ENCODE assay signal across 18 cellular contexts in genomic region chr9:126669108-126669507, GRCh38. TPM values are rescaled to one million over a fixed set of nuclear protein-coding genes. Genes with fewer than 3 reads are reported as not detected.
A peak's percentile ranks its signal among the peaks of the same experiment; 100 is the strongest.
DNase-seq lines count a peak whose midpoint lies in the region; ATAC-seq, FAIRE-seq and TF ChIP-seq lines count a peak whose summit lies in the region.
"Had no signal": no experiment of that assay in that cellular context is flagged by ENCODE, and none has a peak within 500 bp of the region (broad histone marks: within the 10 kb centered on the region; RNA-seq: fewer than 3 reads in every experiment).

No MANE protein-coding gene starts in this region.

- CTCF ChIA-PET in H1 (lab: Charles Lee; ENCODE audit: partially characterized antibody), result interaction anchor here (1.2 to 5.2 kb wide), 3 partner anchors 9 to 54 kb away, joined by 3 to 64 read pairs (median 19); no protein-coding TSS in a partner anchor
- CTCF ChIA-PET in OCI-LY7 (lab: Charles Lee; ENCODE audit: unreplicated experiment), result no interaction called here

- no peak for TF ChIP-seq EP300 in H1 (IDR thresholded peaks at IDR 0.05; ENCODE audit: borderline replicate concordance in 1 of 2, low read depth in 2 of 2, low read length in 2 of 2)

- H4K20me1 ChIP-seq in H1 (replicated peaks in 1 of 2; ENCODE audit: control insufficient read depth in 1 of 2, insufficient read depth in 2 of 2, low read length in 2 of 2), result no peaks in the 10 kb centered on the region
- H4K20me1 ChIP-seq in OCI-LY7 (ENCODE audit: insufficient read depth, low read length), result no peaks in the 10 kb centered on the region

- H3K4me2 ChIP-seq in H1 (ENCODE audit: insufficient read depth in 1 of 2, low read depth in 2 of 2, low read length in 2 of 2) (no peak overlapping the region), neuronal stem cell (ENCODE audit: insufficient read depth, low read length, poor library complexity, severe bottlenecking) (no peak overlapping the region), OCI-LY7 (ENCODE audit: low read length) (no peak overlapping the region)

- WGBS in H1 (ENCODE audit: extremely low coverage in 1 of 2, insufficient coverage in 1 of 2, insufficient read length in 1 of 2, insufficient replicate concordance in 2 of 2, low coverage in 1 of 2, low lambda C conversion rate in 2 of 2, missing lambda C conversion rate in 1 of 2), 2 experiments, result 75% methylated on average over 14 of the region's 14 CpGs; no CpG with 5 or more reads in 1 of the 2 experiments
- WGBS in neuronal stem cell (ENCODE audit: extremely low coverage in 2 of 2, insufficient read length in 2 of 2, insufficient replicate concordance in 1 of 2), 2 donors, result no CpG with 5 or more reads among the region's 14 CpGs

- H2AK5ac ChIP-seq in H1 (ENCODE audit: low read depth, low read length) (peak overlapping the region; percentile 93; the same call in 1 of the 2 replicates), neuronal stem cell (ENCODE audit: low read depth, low read length) (peak overlapping the region; percentile 97)

- no peaks in the 10 kb centered on the region for H3K9me2 ChIP-seq in OCI-LY7 (ENCODE audit: insufficient read depth, low read length)

- H3K4me1 ChIP-seq in H1 (replicated peaks in 1 of 4; ENCODE audit: control insufficient read depth in 3 of 4, insufficient read depth in 4 of 4, low read length in 3 of 4), result peaks cover 11 to 62% (median 48%) of the 10 kb centered on the region in 4 experiments
- H3K4me1 ChIP-seq in neuronal stem cell (ENCODE audit: control insufficient read depth in 2 of 2, insufficient read depth in 1 of 2, low read depth in 1 of 2, low read length in 2 of 2), result peaks cover 32 to 46% of the 10 kb centered on the region in 2 donors
- H3K4me1 ChIP-seq in OCI-LY7 (ENCODE audit: insufficient read depth, low read length, poor library complexity, severe bottlenecking), result peaks cover 6% of the 10 kb centered on the region

- peak overlapping the region; percentile 83; the same call in 1 of the 2 replicates for H2BK5ac ChIP-seq in H1 (ENCODE audit: low read depth, low read length)
- H2BK5ac ChIP-seq in neuronal stem cell (ENCODE audit: low read length), result peak overlapping the region; percentile 71

- no peak for TF ChIP-seq POLR2A in H1 (IDR thresholded peaks at IDR 0.05; ENCODE audit: control extremely low read depth in 1 of 2, low read depth in 2 of 2, low read length in 2 of 2)

- BruUV-seq in OCI-LY7 (replicated peaks; lab: Mats Ljungman, UMichigan), result no TSS peak

- 0 out of 2 replicates have a peak, but pooled peaks cover 2% of the 10 kb centered on the region for H3K23me2 ChIP-seq in H1 (ENCODE audit: low read depth, low read length)

- H4K91ac ChIP-seq in H1 (replicated peaks; ENCODE audit: insufficient read length, low read length) (peak overlapping the region; percentile 96), neuronal stem cell (ENCODE audit: low read depth, low read length, poor library complexity) (no peak overlapping the region)

- H2BK120ac ChIP-seq in H1 (replicated peaks; ENCODE audit: low read depth, low read length), result peak overlapping the region; percentile 73
- H2BK120ac ChIP-seq in neuronal stem cell (ENCODE audit: low read depth, low read length), result peak overlapping the region; percentile 24

- H3K4ac ChIP-seq in H1 (replicated peaks; ENCODE audit: insufficient read length, low read depth, low read length) (peak overlapping the region; percentile 55), neuronal stem cell (ENCODE audit: low read length) (peak overlapping the region; percentile 91)

- H3K79me2 ChIP-seq in H1 (ENCODE audit: control insufficient read depth in 1 of 2, insufficient read depth in 2 of 2, low read length in 2 of 2) (no peaks in the 10 kb centered on the region), OCI-LY7 (ENCODE audit: insufficient read depth, low read depth, low read length) (no peaks in the 10 kb centered on the region)

- no peak overlapping the region for H4K5ac ChIP-seq in H1 (ENCODE audit: insufficient read length, low read depth, low read length)

- H2BK15ac ChIP-seq in H1 (ENCODE audit: low read length) (peak overlapping the region; percentile 97; the same call in 1 of the 2 replicates), neuronal stem cell (ENCODE audit: low read length) (peak overlapping the region; percentile 60)

- no peaks in the 10 kb centered on the region for H3K9me3 ChIP-seq in H1 (ENCODE audit: insufficient read depth in 2 of 2, low read depth in 1 of 2, low read length in 1 of 2)
- H3K9me3 ChIP-seq in neuronal stem cell (replicated peaks in 1 of 2; ENCODE audit: control insufficient read depth in 2 of 2, insufficient read depth in 1 of 2, low read depth in 1 of 2, low read length in 2 of 2), result peaks cover 0 to 5% of the 10 kb centered on the region in 2 donors
- no peaks in the 10 kb centered on the region for H3K9me3 ChIP-seq in OCI-LY7 (ENCODE audit: low read length)
- H3K9me3 ChIP-seq: HAP-1 had no signal

- no peak overlapping the region for H3K56ac ChIP-seq in H1 (replicated peaks; ENCODE audit: insufficient read length, low read depth, low read length)

- no peak for TF ChIP-seq CTCF in H1 (IDR thresholded peaks at IDR 0.05; ENCODE audit: control extremely low read depth in 1 of 3, insufficient read depth in 1 of 3, low read depth in 1 of 3, low read length in 3 of 3)
- TF ChIP-seq CTCF in OCI-LY7 (conservative IDR thresholded peaks at IDR 0.05; ENCODE audit: low read length), result no peak

- peaks cover 20% of the 10 kb centered on the region; the same call in 1 of the 2 replicates for H3K27me3 ChIP-seq in H7 (ENCODE audit: control insufficient read depth, insufficient read depth, low read length)
- peaks cover 0 to 13% (median 4%) of the 10 kb centered on the region in 4 experiments; a peak in 4 of 7 replicates for H3K27me3 ChIP-seq in H1 (replicated peaks in 1 of 4; ENCODE audit: control insufficient read depth in 3 of 4, extremely low read depth in 1 of 4, insufficient read depth in 3 of 4, low read length in 3 of 4)
- H3K27me3 ChIP-seq in neuronal stem cell (ENCODE audit: control insufficient read depth in 3 of 3, insufficient read depth in 3 of 3, low read depth in 1 of 3, low read length in 3 of 3), result peaks cover 14 to 94% (median 69%) of the 10 kb centered on the region in 3 experiments

- H3K9ac ChIP-seq in H1 (replicated peaks in 1 of 4; ENCODE audit: extremely low read depth in 1 of 4, low read depth in 3 of 4, low read length in 3 of 4), result no peak overlapping the region
- H3K9ac ChIP-seq in neuronal stem cell (ENCODE audit: low read depth, low read length, poor library complexity), result peak overlapping the region; percentile 70

- H3K36me3 ChIP-seq in H7 (replicated peaks; ENCODE audit: control insufficient read depth, insufficient read depth, low read length) (no peaks in the 10 kb centered on the region), H1 (ENCODE audit: control insufficient read depth in 2 of 4, insufficient read depth in 4 of 4, low read length in 3 of 4) (no peaks in the 10 kb centered on the region), neuronal stem cell (replicated peaks in 1 of 2; ENCODE audit: control insufficient read depth in 2 of 2, insufficient read depth in 2 of 2, low read length in 2 of 2) (peaks cover 0 to 1% of the 10 kb centered on the region in 2 donors), OCI-LY7 (ENCODE audit: insufficient read depth, low read length) (no peaks in the 10 kb centered on the region)
- H3K36me3 ChIP-seq: HAP-1 had no signal

- H2BK12ac ChIP-seq in H1 (ENCODE audit: low read depth, low read length), result peak overlapping the region; percentile 98
- H2BK12ac ChIP-seq in neuronal stem cell (ENCODE audit: low read length), result no peak overlapping the region

- no peak for FAIRE-seq in H1 (lab: Jason Lieb, UNC)
- FAIRE-seq: GM12878, GM19239 had no signal

- H3K23ac ChIP-seq in H1 (ENCODE audit: insufficient read length) (no peak overlapping the region), neuronal stem cell (ENCODE audit: low read depth, low read length, poor library complexity) (no peak overlapping the region)

- H3K4me3 ChIP-seq in H7 (ENCODE audit: insufficient read depth, low read depth, low read length) (no peak overlapping the region), H1 (ENCODE audit: extremely low read depth in 1 of 4, insufficient read depth in 2 of 4, low read depth in 3 of 4, low read length in 4 of 4) (no peak overlapping the region), neuronal stem cell (ENCODE audit: low read length in 2 of 2) (no peak overlapping the region), OCI-LY7 (ENCODE audit: low read depth, low read length, poor library complexity, severe bottlenecking) (no peak overlapping the region)
- H3K4me3 ChIP-seq: GM12878, HAP-1 had no signal

- intact Hi-C loops in OCI-LY7 (cut with micrococcal nuclease; ENCODE audit: unreplicated experiment), result no loop called here

- ATAC-seq in GM21786 (IDR thresholded peaks at IDR 0.05; ENCODE audit: unreplicated experiment), result no peak
- no peak for ATAC-seq in GM21717 (IDR thresholded peaks at IDR 0.05; ENCODE audit: unreplicated experiment)
- ATAC-seq: GM12878 had no signal

- H3K79me1 ChIP-seq in H1 (ENCODE audit: low read depth, low read length) (no peaks in the 10 kb centered on the region), neuronal stem cell (ENCODE audit: low read depth, low read length) (no peaks in the 10 kb centered on the region)

- peak overlapping the region; percentile 67 for H2BK20ac ChIP-seq in H1 (ENCODE audit: low read length)

- no peak overlapping the region for H3K14ac ChIP-seq in H1 (ENCODE audit: insufficient read length)
- H3K14ac ChIP-seq in neuronal stem cell (ENCODE audit: low read length), result peak overlapping the region; percentile 84

- H2AFZ ChIP-seq in H1 (ENCODE audit: low read length) (no peak overlapping the region), neuronal stem cell (ENCODE audit: low read length) (no peak overlapping the region), OCI-LY7 (ENCODE audit: low read length) (no peak overlapping the region)

- TF ChIP-seq RAD21 in H1 (IDR thresholded peaks at IDR 0.05 in 1 of 2, conservative IDR thresholded peaks at IDR 0.05 in 1 of 2; ENCODE audit: low read depth in 2 of 2, low read length in 2 of 2), result no peak

- POLR2A ChIA-PET in H1 (lab: Charles Lee; ENCODE audit: partially characterized antibody) (interaction anchor here (1.9 kb wide), 1 partner anchor 12 kb away, joined by 10 read pairs; no protein-coding TSS in a partner anchor), OCI-LY7 (lab: Charles Lee) (no interaction called here)

- peak overlapping the region; percentile 39 for H4K8ac ChIP-seq in H1 (ENCODE audit: extremely low read depth, insufficient read depth, low read length)
- no peak overlapping the region for H4K8ac ChIP-seq in neuronal stem cell (ENCODE audit: low read depth, low read length)

- H3K18ac ChIP-seq in H1 (ENCODE audit: extremely low read depth, low read length) (peak overlapping the region; percentile 82), neuronal stem cell (ENCODE audit: low read length) (peak overlapping the region; percentile 44)

- H3K27ac ChIP-seq in H1 (ENCODE audit: low read depth, low read length), result no peak overlapping the region
- H3K27ac ChIP-seq in neuronal stem cell (replicated peaks; ENCODE audit: low read length), result no peak overlapping the region
- no peak overlapping the region for H3K27ac ChIP-seq in OCI-LY7 (ENCODE audit: low read depth, low read length, poor library complexity, severe bottlenecking)

- peak; percentile 76 for DNase-seq in H7
- no peak for DNase-seq in H1 (ENCODE audit: low read depth in 1 of 2, low spot score in 2 of 2)
- no peak for DNase-seq in neuronal stem cell (ENCODE audit: low spot score)
- DNase-seq in OCI-LY7 (ENCODE audit: low spot score), result no peak
- DNase-seq: C1 segment of cervical spinal cord; Calu3; CD4-positive, alpha-beta memory T cell; COR-L47; DMS53; DND-41; GDM1 had no signal

RNA-seq across cellular contexts. Expression of gene LMX1B, which starts 55.4 kb away (rescaled TPM):
- 8.7 and 16.7 TPM in 2 replicates for total RNA-seq in H7 (2014; rRNA removed; shearing (Covaris generic))
- total RNA-seq in H1 (2021; fragmentation: NEBNext Ultra II Directional; extraction: Animal tissue kit (Norgen Biotek cat#: 25700)), result 0.37 and 0.52 TPM in 2 replicates
- 0.09 and 0.17 TPM in 2 replicates for polyA plus RNA-seq in H1 (2011; rRNA removed)
- 0.17 TPM for polyA plus RNA-seq in H1 (2011; cell fraction: cytosol; rRNA removed)
- 0.24 TPM for polyA plus RNA-seq in H1 (2011; cell fraction: nucleus; rRNA removed)
- polyA plus RNA-seq in H1 (2012, experiment 1 of 2), result 0.17 to 0.24 TPM (median 0.20 TPM) in 4 replicates
- 0.16 TPM for polyA plus RNA-seq in H1 (2012, experiment 2 of 2)
- 0.18 TPM for polyA plus RNA-seq in H1 (2013, experiment 1 of 2)
- 0.22 TPM for polyA plus RNA-seq in H1 (2013, experiment 2 of 2)
- 0.07 and 0.16 TPM in 2 replicates for polyA minus RNA-seq in H1 (2011; rRNA and poly(A)+ RNA removed)
- polyA minus RNA-seq in H1 (2011; cell fraction: cytosol; rRNA and poly(A)+ RNA removed), result 0.44 TPM
- 0.10 TPM for polyA minus RNA-seq in H1 (2011; cell fraction: nucleus; rRNA and poly(A)+ RNA removed)
- 0.22 TPM for polyA plus RNA-seq in neuronal stem cell (2013, experiment 1 of 2)
- 0.18 TPM for polyA plus RNA-seq in neuronal stem cell (2013, experiment 2 of 2)
- total RNA-seq in OCI-LY7 (2014; rRNA removed; shearing (Covaris generic)), result not detected in 2 replicates
- not detected in 2 replicates for total RNA-seq in OCI-LY7 (2022)
- total RNA-seq: A673; Calu3; CD4-positive, alpha-beta memory T cell; GM12878 had no signal
- polyA plus RNA-seq: BJ; CD4-positive, alpha-beta memory T cell; GM12878 had no signal
